Comparison of ENCODE assay signal across 20 cellular contexts in genomic region chr5:65556718-65557117, GRCh38.
"Had no signal": no experiment of that assay in that cellular context is flagged by ENCODE, and none has a peak within 500 bp of the region (broad histone marks: within the 10 kb centered on the region; RNA-seq: fewer than 3 reads in every experiment).

No MANE protein-coding gene starts in this region.

- H3K4me3 Mint-ChIP-seq: dendritic cell treated with granulocyte-macrophage colony-stimulating factor and Interleukin-4, amounts not matched to agents 40 ng/mL and 50 ng/mL, for 4 days; effector memory CD8-positive, alpha-beta T cell; immature natural killer cell; memory B cell; mesothelial cell of epicardium; natural killer cell; stimulated activated naive B cell treated with anti-CD40 and anti-IgM and Interleukin-4, amounts not matched to agents 10 μg/mL and 1 μg/mL and 100 μg/mL, for 72 hours; stimulated activated naive CD8-positive, alpha-beta T cell treated with anti-CD3 and anti-CD28 coated beads, Interleukin-15, amount 100 ng/mL, for 72 hours had no signal

- H3K9me3 Mint-ChIP-seq: dendritic cell treated with granulocyte-macrophage colony-stimulating factor and Interleukin-4, amounts not matched to agents 40 ng/mL and 50 ng/mL, for 4 days; effector memory CD8-positive, alpha-beta T cell; immature natural killer cell; memory B cell; mesothelial cell of epicardium; natural killer cell; neural crest cell; stimulated activated naive B cell treated with anti-CD40 and anti-IgM and Interleukin-4, amounts not matched to agents 10 μg/mL and 1 μg/mL and 100 μg/mL, for 72 hours; stimulated activated naive CD8-positive, alpha-beta T cell treated with anti-CD3 and anti-CD28 coated beads, Interleukin-15, amount 100 ng/mL, for 72 hours had no signal

- H3K27ac Mint-ChIP-seq: dendritic cell treated with granulocyte-macrophage colony-stimulating factor and Interleukin-4, amounts not matched to agents 40 ng/mL and 50 ng/mL, for 4 days; effector memory CD8-positive, alpha-beta T cell; immature natural killer cell; memory B cell; mesothelial cell of epicardium; natural killer cell; stimulated activated naive B cell treated with anti-CD40 and anti-IgM and Interleukin-4, amounts not matched to agents 10 μg/mL and 1 μg/mL and 100 μg/mL, for 72 hours had no signal

- H3K4me1 Mint-ChIP-seq: memory B cell; stimulated activated naive B cell treated with anti-CD40 and anti-IgM and Interleukin-4, amounts not matched to agents 10 μg/mL and 1 μg/mL and 100 μg/mL, for 72 hours had no signal

- DNase-seq: effector memory CD8-positive, alpha-beta T cell; foreskin fibroblast; glutamatergic neuron; immature natural killer cell; kidney; left cardiac atrium; left ventricle myocardium inferior; lower lobe of right lung; natural killer cell; posterior cingulate gyrus; sigmoid colon; stimulated activated CD4-positive, alpha-beta T cell treated with anti-CD3 and anti-CD28 coated beads, Interleukin-2, amount 100 ng/mL, for 24 hours; stimulated activated CD4-positive, alpha-beta T cell treated with anti-CD3 and anti-CD28 coated beads, Interleukin-4, amount 100 ng/mL, for 4 hours; stimulated activated naive B cell treated with anti-CD40 and anti-IgM and Interleukin-4, amounts not matched to agents 10 μg/mL and 1 μg/mL and 100 μg/mL, for 72 hours; stimulated activated naive CD8-positive, alpha-beta T cell treated with anti-CD3 and anti-CD28 coated beads, Interleukin-15, amount 100 ng/mL, for 72 hours; testis had no signal

- H3K27me3 Mint-ChIP-seq: dendritic cell treated with granulocyte-macrophage colony-stimulating factor and Interleukin-4, amounts not matched to agents 40 ng/mL and 50 ng/mL, for 4 days; effector memory CD8-positive, alpha-beta T cell; memory B cell; stimulated activated naive B cell treated with anti-CD40 and anti-IgM and Interleukin-4, amounts not matched to agents 10 μg/mL and 1 μg/mL and 100 μg/mL, for 72 hours; stimulated activated naive CD8-positive, alpha-beta T cell treated with anti-CD3 and anti-CD28 coated beads, Interleukin-15, amount 100 ng/mL, for 72 hours had no signal

- FAIRE-seq: kidney had no signal

- H3K36me3 Mint-ChIP-seq: mesothelial cell of epicardium, natural killer cell had no signal
